1 cellular context compared by ENCODE assay signal in genomic region chr17:49547566-49547965, GRCh38.
TF ChIP-seq lines count a peak whose summit lies in the region.

No MANE protein-coding gene starts in this region.

TF ChIP-seq in IMR-90, 13 proteins besides CTCF, POLR2A, EP300 and RAD21:
- TF ChIP-seq CHD1 (IDR thresholded peaks at IDR 0.05; ENCODE audit: low read depth, low read length) = no peak
- no peak for TF ChIP-seq MAZ (IDR thresholded peaks at IDR 0.05; ENCODE audit: borderline replicate concordance, low read depth, low read length)
- no peak for TF ChIP-seq MXI1 (IDR thresholded peaks at IDR 0.05; ENCODE audit: borderline replicate concordance, low read depth, low read length)
- no peak for TF ChIP-seq RFX5 (IDR thresholded peaks at IDR 0.05; ENCODE audit: low read depth, low read length)
- TF ChIP-seq NFE2L2 (IDR thresholded peaks at IDR 0.05; ENCODE audit: low read depth, low read length) = no peak
- TF ChIP-seq USF2 (IDR thresholded peaks at IDR 0.05; ENCODE audit: low read depth, low read length) = no peak
- no peak for TF ChIP-seq ELK1 (IDR thresholded peaks at IDR 0.05; ENCODE audit: borderline replicate concordance, low read depth, low read length)
- TF ChIP-seq RCOR1 (IDR thresholded peaks at IDR 0.05; ENCODE audit: insufficient replicate concordance, low read length) = no peak
- TF ChIP-seq FOS (IDR thresholded peaks at IDR 0.05; ENCODE audit: low read depth, low read length) = no peak
- no peak for TF ChIP-seq SMC3 (IDR thresholded peaks at IDR 0.05; ENCODE audit: low read depth, low read length)
- TF ChIP-seq MAFK (IDR thresholded peaks at IDR 0.05; ENCODE audit: low read depth, low read length) = no peak
- no peak for TF ChIP-seq BHLHE40 (IDR thresholded peaks at IDR 0.05; ENCODE audit: low read depth, low read length)
- TF ChIP-seq CEBPB (IDR thresholded peaks at IDR 0.05; ENCODE audit: low read depth, low read length) = no peak
